In genomic region chr11:36054628-36055027, GRCh38 we compare ENCODE assay signal across 20 cellular contexts.
DNase-seq lines count a peak whose midpoint lies in the region; ATAC-seq, FAIRE-seq and TF ChIP-seq lines count a peak whose summit lies in the region.
"Had no signal": no experiment of that assay in that cellular context is flagged by ENCODE, and none has a peak within 500 bp of the region (broad histone marks: within the 10 kb centered on the region; RNA-seq: fewer than 3 reads in every experiment).

No MANE protein-coding gene starts in this region.

- intact Hi-C loops in IMR-90 (cut with micrococcal nuclease) (no loop called here), mammary epithelial cell (cut with micrococcal nuclease) (no loop called here)

- CTCF ChIA-PET in IMR-90 (lab: Yijun Ruan, JAX): interaction anchor here (1.7 kb wide), 1 partner anchor 77 kb away, joined by 4 read pairs; no protein-coding TSS in a partner anchor
- CTCF ChIA-PET in mammary epithelial cell (lab: Charles Lee; ENCODE audit: low non-redundant PET): no interaction called here

- no peak for TF ChIP-seq POLR2A in GM12891 (IDR thresholded peaks at IDR 0.05; ENCODE audit: low read depth, low read length)
- TF ChIP-seq POLR2A in IMR-90 (IDR thresholded peaks at IDR 0.05; ENCODE audit: low read depth, low read length): no peak
- TF ChIP-seq POLR2A in erythroblast (IDR thresholded peaks at IDR 0.05; ENCODE audit: low read length): no peak

- no peak for TF ChIP-seq RAD21 in IMR-90 (IDR thresholded peaks at IDR 0.05; ENCODE audit: low read length)

- WGBS in IMR-90 (ENCODE audit: extremely low coverage in 2 of 2, insufficient read length in 1 of 2), 2 experiments: 78% methylated on average over 1 of the region's 1 CpG; no CpG with 5 or more reads in 1 of the 2 experiments
- no CpG with 5 or more reads among the region's 1 CpG for WGBS in neuronal stem cell (ENCODE audit: extremely low coverage in 2 of 2, insufficient read length in 2 of 2, insufficient replicate concordance in 1 of 2), 2 donors
- 100% methylated on average over 1 of the region's 1 CpG for WGBS in mammary epithelial cell (ENCODE audit: low coverage, missing lambda C conversion rate)
- 100% methylated on average over 1 of the region's 1 CpG for WGBS in mesenchymal stem cell

- TF ChIP-seq CTCF in IMR-90 (conservative IDR thresholded peaks at IDR 0.05; ENCODE audit: low read depth, low read length) (no peak), glutamatergic neuron (IDR thresholded peaks at IDR 0.05; ENCODE audit: partially characterized antibody, unreplicated experiment) (no peak), mammary epithelial cell (conservative IDR thresholded peaks at IDR 0.05 in 1 of 2, IDR thresholded peaks at IDR 0.05 in 1 of 2; ENCODE audit: extremely low read depth in 1 of 2, insufficient read depth in 1 of 2, low read depth in 1 of 2, low read length in 2 of 2) (no peak)

- peaks cover 19% of the 10 kb centered on the region for H3K36me3 Mint-ChIP-seq in glutamatergic neuron (ENCODE audit: unreplicated experiment)

- no peak overlapping the region for H3K27ac ChIP-seq in IMR-90 (ENCODE audit: insufficient read depth, low read length)
- no peak overlapping the region for H3K27ac ChIP-seq in neuronal stem cell (replicated peaks; ENCODE audit: low read length)
- no peak overlapping the region for H3K27ac ChIP-seq in mammary epithelial cell (ENCODE audit: insufficient read depth, low read depth, low read length)
- H3K27ac ChIP-seq in mesenchymal stem cell (ENCODE audit: low read length, poor library complexity, severe bottlenecking): no peak overlapping the region
- H3K27ac ChIP-seq: 22Rv1, A549, C4-2B had no signal

- H2BK120ac ChIP-seq in IMR-90 (ENCODE audit: low read depth, low read length): no peak overlapping the region
- no peak overlapping the region for H2BK120ac ChIP-seq in neuronal stem cell (ENCODE audit: low read depth, low read length)
- no peak overlapping the region for H2BK120ac ChIP-seq in mesenchymal stem cell (ENCODE audit: low read depth, low read length)

- H2BK5ac ChIP-seq in IMR-90 (ENCODE audit: low read depth, low read length, poor library complexity, severe bottlenecking) (peak overlapping the region; percentile 14), neuronal stem cell (ENCODE audit: low read length) (no peak overlapping the region), mesenchymal stem cell (ENCODE audit: low read depth, low read length, poor library complexity, severe bottlenecking) (no peak overlapping the region)

- H3K14ac ChIP-seq in IMR-90 (replicated peaks; ENCODE audit: low read depth, low read length) (no peak overlapping the region), neuronal stem cell (ENCODE audit: low read length) (no peak overlapping the region), mesenchymal stem cell (ENCODE audit: low read length in 2 of 2) (no peak overlapping the region)

- H2BK12ac ChIP-seq in neuronal stem cell (ENCODE audit: low read length) (no peak overlapping the region), mesenchymal stem cell (ENCODE audit: low read length in 2 of 2) (no peak overlapping the region)

- peaks cover 32% of the 10 kb centered on the region for H3K4me1 Mint-ChIP-seq in glutamatergic neuron (ENCODE audit: low read depth, unreplicated experiment)

- dilution Hi-C loops in IMR-90 (cut with HindIII; ENCODE audit: low sequenced_read_pairs, unreplicated experiment): no loop called here
- dilution Hi-C loops in mammary epithelial cell (cut with HindIII; ENCODE audit: low sequenced_read_pairs): no loop called here

- H3K9me3 ChIP-seq in IMR-90 (ENCODE audit: control insufficient read depth, insufficient read depth, low read length) (0 out of 2 replicates have a peak, but pooled peaks cover 2% of the 10 kb centered on the region), neuronal stem cell (replicated peaks in 1 of 2; ENCODE audit: control insufficient read depth in 2 of 2, insufficient read depth in 1 of 2, low read depth in 1 of 2, low read length in 2 of 2) (peaks cover 5 to 14% of the 10 kb centered on the region in 2 donors), mammary epithelial cell (replicated peaks; ENCODE audit: insufficient read depth, low read length) (no peaks in the 10 kb centered on the region), mesenchymal stem cell (ENCODE audit: control insufficient read depth, low read length) (peaks cover 2% of the 10 kb centered on the region)
- H3K9me3 ChIP-seq: A549, Caco-2 had no signal

- H3K27me3 ChIP-seq in IMR-90 (ENCODE audit: control insufficient read depth, insufficient read depth, low read length): 0 out of 2 replicates have a peak, but pooled peaks cover 2% of the 10 kb centered on the region
- no peaks in the 10 kb centered on the region for H3K27me3 ChIP-seq in neuronal stem cell (ENCODE audit: control insufficient read depth in 3 of 3, insufficient read depth in 3 of 3, low read depth in 1 of 3, low read length in 3 of 3)
- no peaks in the 10 kb centered on the region for H3K27me3 ChIP-seq in mammary epithelial cell (ENCODE audit: insufficient read depth, low read length)
- H3K27me3 ChIP-seq in mesenchymal stem cell (ENCODE audit: control insufficient read depth in 1 of 2, insufficient read depth in 1 of 2, low read length in 2 of 2): no peaks in the 10 kb centered on the region

- H4K91ac ChIP-seq in IMR-90 (ENCODE audit: insufficient read depth, low read depth, low read length) (no peak overlapping the region), neuronal stem cell (ENCODE audit: low read depth, low read length, poor library complexity) (no peak overlapping the region), mesenchymal stem cell (ENCODE audit: low read length) (no peak overlapping the region)

- H2BK15ac ChIP-seq in IMR-90 (ENCODE audit: low read depth, low read length) (no peak overlapping the region), neuronal stem cell (ENCODE audit: low read length) (no peak overlapping the region), mesenchymal stem cell (ENCODE audit: low read depth, poor library complexity, severe bottlenecking) (no peak overlapping the region)

- peak; percentile 51 for FAIRE-seq in GM12891 (lab: Jason Lieb, UNC)
- FAIRE-seq: A549, D721Med, GM19239, H54 had no signal

- no peak overlapping the region for H3K4ac ChIP-seq in IMR-90 (ENCODE audit: low read depth, low read length)
- H3K4ac ChIP-seq in neuronal stem cell (ENCODE audit: low read length): no peak overlapping the region
- H3K4ac ChIP-seq in mesenchymal stem cell (ENCODE audit: low read depth in 1 of 2, low read length in 2 of 2): no peak overlapping the region

- H4K20me1 ChIP-seq in IMR-90 (ENCODE audit: insufficient read depth, low read length) (no peaks in the 10 kb centered on the region), mammary epithelial cell (ENCODE audit: insufficient read depth, low read length) (no peaks in the 10 kb centered on the region)

- BruUV-seq in IMR-90 (replicated peaks; lab: Mats Ljungman, UMichigan) (no TSS peak), mammary epithelial cell (replicated peaks; lab: Mats Ljungman, UMichigan) (no TSS peak)

- H2AFZ ChIP-seq in IMR-90 (replicated peaks; ENCODE audit: low read length, poor library complexity) (no peak overlapping the region), neuronal stem cell (ENCODE audit: low read length) (no peak overlapping the region), mammary epithelial cell (ENCODE audit: low read depth, low read length) (no peak overlapping the region), mesenchymal stem cell (ENCODE audit: low read depth, low read length) (no peak overlapping the region)
- H2AFZ ChIP-seq: GM23338 had no signal

- H2AK9ac ChIP-seq in IMR-90 (replicated peaks; ENCODE audit: low read depth, low read length, poor library complexity): no peak overlapping the region

- H3K27ac Mint-ChIP-seq in glutamatergic neuron (ENCODE audit: unreplicated experiment): peak overlapping the region; percentile 67
- H3K27ac Mint-ChIP-seq: CD4-positive, alpha-beta T cell; GM23338 had no signal

- H2AK5ac ChIP-seq in IMR-90 (ENCODE audit: low read depth, low read length) (no peak overlapping the region), neuronal stem cell (ENCODE audit: low read depth, low read length) (no peak overlapping the region), mesenchymal stem cell (ENCODE audit: low read length, severe bottlenecking) (no peak overlapping the region)

- H3K79me1 ChIP-seq in IMR-90 (ENCODE audit: low read depth in 1 of 2, low read length in 2 of 2) (no peaks in the 10 kb centered on the region), neuronal stem cell (ENCODE audit: low read depth, low read length) (peaks cover 2% of the 10 kb centered on the region), mesenchymal stem cell (replicated peaks; ENCODE audit: low read length, poor library complexity, severe bottlenecking) (peaks cover 2% of the 10 kb centered on the region)

- no peak for ATAC-seq in IMR-90 (ENCODE audit: low read depth)
- ATAC-seq: A549, GM23338 had no signal

- H3K23ac ChIP-seq in IMR-90 (ENCODE audit: low read depth, low read length) (no peak overlapping the region), neuronal stem cell (ENCODE audit: low read depth, low read length, poor library complexity) (no peak overlapping the region), mesenchymal stem cell (ENCODE audit: low read length in 2 of 2) (no peak overlapping the region)

- no peak overlapping the region for H4K5ac ChIP-seq in IMR-90 (ENCODE audit: low read depth, low read length)

- H3K27me3 Mint-ChIP-seq in glutamatergic neuron (ENCODE audit: unreplicated experiment): peaks cover 6% of the 10 kb centered on the region

- H2BK20ac ChIP-seq in IMR-90 (ENCODE audit: low read depth, low read length): no peak overlapping the region

- DNase-seq in GM12891 (ENCODE audit: insufficient read length, low spot score) (no peak), IMR-90 (no peak), glutamatergic neuron (no peak), neuronal stem cell (ENCODE audit: low spot score) (no peak), mammary epithelial cell (no peak), mesenchymal stem cell (no peak), erythroblast (lab: John Stamatoyannopoulos, UW) (no peak)
- DNase-seq: AML-193; Caco-2; CD4-positive, alpha-beta T cell; DMS79; GDM1; HCEC 1CT had no signal

- H3K4me3 ChIP-seq in IMR-90 (ENCODE audit: insufficient read depth, low read depth, low read length) (no peak overlapping the region), neuronal stem cell (ENCODE audit: low read length in 2 of 2) (peak overlapping the region in 1 of 2 donors; percentile 39), mammary epithelial cell (replicated peaks in 1 of 3; ENCODE audit: insufficient read depth in 1 of 3, low read depth in 2 of 3, low read length in 3 of 3) (no peak overlapping the region), mesenchymal stem cell (ENCODE audit: insufficient read depth in 1 of 2, low read depth in 1 of 2, low read length in 2 of 2) (no peak overlapping the region)
- H3K4me3 ChIP-seq: A549, GM23338 had no signal

- peak overlapping the region; percentile 15 for H3K4me3 Mint-ChIP-seq in glutamatergic neuron (ENCODE audit: unreplicated experiment)
- H3K4me3 Mint-ChIP-seq: CD4-positive, alpha-beta T cell; GM23338 had no signal

- peaks cover 11% of the 10 kb centered on the region for H3K9me3 Mint-ChIP-seq in glutamatergic neuron (ENCODE audit: unreplicated experiment)

- H3K9me1 ChIP-seq in IMR-90 (ENCODE audit: insufficient read depth, low read length): no peaks in the 10 kb centered on the region

- H3K36me3 ChIP-seq in IMR-90 (ENCODE audit: control insufficient read depth, insufficient read depth, low read length) (no peaks in the 10 kb centered on the region), neuronal stem cell (replicated peaks in 1 of 2; ENCODE audit: control insufficient read depth in 2 of 2, insufficient read depth in 2 of 2, low read length in 2 of 2) (peaks cover 4 to 19% of the 10 kb centered on the region in 2 donors), mammary epithelial cell (ENCODE audit: insufficient read depth, low read length) (no peaks in the 10 kb centered on the region), mesenchymal stem cell (ENCODE audit: control insufficient read depth in 1 of 2, insufficient read depth in 2 of 2, low read depth in 1 of 2, low read length in 2 of 2) (peaks cover 0 to 3% of the 10 kb centered on the region in 2 experiments)

- peaks cover 4% of the 10 kb centered on the region; the same call in 1 of the 2 replicates for H3K4me1 ChIP-seq in IMR-90 (ENCODE audit: control insufficient read depth, insufficient read depth, low read length)
- peaks cover 9 to 24% of the 10 kb centered on the region in 2 donors for H3K4me1 ChIP-seq in neuronal stem cell (ENCODE audit: control insufficient read depth in 2 of 2, insufficient read depth in 1 of 2, low read depth in 1 of 2, low read length in 2 of 2)
- no peaks in the 10 kb centered on the region for H3K4me1 ChIP-seq in mammary epithelial cell (ENCODE audit: insufficient read depth, low read length)
- H3K4me1 ChIP-seq in mesenchymal stem cell (ENCODE audit: control insufficient read depth, insufficient read depth, low read depth, low read length): peaks cover 2% of the 10 kb centered on the region
- H3K4me1 ChIP-seq: A549, Caco-2 had no signal

- H4K8ac ChIP-seq in IMR-90 (ENCODE audit: low read depth in 2 of 2, low read length in 2 of 2) (no peak overlapping the region), neuronal stem cell (ENCODE audit: low read depth, low read length) (peak overlapping the region; percentile 17), mesenchymal stem cell (ENCODE audit: low read length) (no peak overlapping the region)

- no peak overlapping the region for H3K56ac ChIP-seq in IMR-90 (ENCODE audit: extremely low read depth, insufficient read depth, low read length)

- H3K9ac ChIP-seq in IMR-90 (ENCODE audit: low read depth, low read length) (no peak overlapping the region), neuronal stem cell (ENCODE audit: low read depth, low read length, poor library complexity) (no peak overlapping the region), mammary epithelial cell (ENCODE audit: insufficient read depth, low read length) (no peak overlapping the region), mesenchymal stem cell (ENCODE audit: low read length) (no peak overlapping the region)

- H3K18ac ChIP-seq in IMR-90 (ENCODE audit: low read depth, low read length): no peak overlapping the region
- no peak overlapping the region for H3K18ac ChIP-seq in neuronal stem cell (ENCODE audit: low read length)
- H3K18ac ChIP-seq in mesenchymal stem cell (ENCODE audit: low read depth in 1 of 2, low read length in 2 of 2): no peak overlapping the region

- H3K79me2 ChIP-seq in mammary epithelial cell (ENCODE audit: insufficient read depth, low read length): no peaks in the 10 kb centered on the region

- no peak overlapping the region for H3K4me2 ChIP-seq in IMR-90 (ENCODE audit: low read depth, low read length)
- no peak overlapping the region for H3K4me2 ChIP-seq in neuronal stem cell (ENCODE audit: insufficient read depth, low read length, poor library complexity, severe bottlenecking)
- H3K4me2 ChIP-seq in mammary epithelial cell (ENCODE audit: insufficient read depth, low read depth, low read length): no peak overlapping the region
- H3K4me2 ChIP-seq in mesenchymal stem cell (ENCODE audit: low read length, poor library complexity, severe bottlenecking): no peak overlapping the region
- H3K4me2 ChIP-seq: A549, GM23338 had no signal

- in situ Hi-C loops in IMR-90 (cut with MboI; ENCODE audit: low sequenced_read_pairs) (no loop called here), mammary epithelial cell (cut with MboI; ENCODE audit: low sequenced_read_pairs in 2 of 2) (loop anchor here in 1 of 2 donors (25.0 kb wide), 2 partner anchors 208 to 442 kb away; partner anchors contain the start of gene FJX1)

- POLR2A ChIA-PET in IMR-90 (lab: Charles Lee; ENCODE audit: unreplicated experiment): no interaction called here
